21 cellular contexts compared by ENCODE assay signal in genomic region chr16:7361416-7362129, GRCh38. TPM values are rescaled to one million over a fixed set of nuclear protein-coding genes. Genes with fewer than 3 reads are reported as not detected.
"Had no signal": no experiment of that assay in that cellular context is flagged by ENCODE, and none has a peak within 500 bp of the region (broad histone marks: within the 10 kb centered on the region; RNA-seq: fewer than 3 reads in every experiment).

No MANE protein-coding gene starts in this region.

- FAIRE-seq: endothelial cell of umbilical vein had no signal

- H3K36me3 ChIP-seq: sigmoid colon had no signal

- H3K4me1 ChIP-seq: foreskin keratinocyte, parathyroid adenoma had no signal

- H3K4me3 ChIP-seq: coronary artery, sigmoid colon, skin epidermis had no signal

- DNase-seq: effector CD4-positive, alpha-beta T cell; endodermal cell; erythroblast; foreskin keratinocyte; head of caudate nucleus; hippocampal formation; kidney glomerular epithelial cell; mammary epithelial cell; naive thymus-derived CD4-positive, alpha-beta T cell; nephron progenitor cell; sigmoid colon; stimulated activated naive CD4-positive, alpha-beta T cell treated with Interleukin-2 at 50 U/mL for 16 hours; trophoblast cell had no signal

- H3K9me3 ChIP-seq: sigmoid colon had no signal

- ATAC-seq: foreskin keratinocyte; naive thymus-derived CD4-positive, alpha-beta T cell had no signal

- H3K27me3 ChIP-seq: foreskin keratinocyte, sigmoid colon had no signal

- H3K27ac ChIP-seq: coronary artery, foreskin keratinocyte, parathyroid adenoma, sigmoid colon, skin epidermis had no signal

RNA-seq across cellular contexts. Expression of gene RBFOX1, which starts 28.9 kb away (rescaled TPM):
- total RNA-seq: dermis microvascular lymphatic vessel endothelial cell; endothelial cell of umbilical vein; foreskin keratinocyte; mammary epithelial cell; mesenteric fat pad; mononuclear cell; naive thymus-derived CD4-positive, alpha-beta T cell; pulmonary artery endothelial cell had no signal
